8 cellular contexts compared by ENCODE assay signal in genomic region chr1:110765640-110766335, GRCh38.
DNase-seq lines count a peak whose midpoint lies in the region; ATAC-seq, FAIRE-seq and TF ChIP-seq lines count a peak whose summit lies in the region.

No MANE protein-coding gene starts in this region.

- TF ChIP-seq EP300 in upper lobe of left lung (IDR thresholded peaks at IDR 0.05), result no peak

- no peak overlapping the region for H3K9ac ChIP-seq in endocrine pancreas (ENCODE audit: control insufficient read depth, insufficient read depth, low read length)

- no peak overlapping the region for H3K4me3 ChIP-seq in WERI-Rb-1 (ENCODE audit: low read depth, low read length)
- H3K4me3 ChIP-seq in endocrine pancreas (ENCODE audit: control insufficient read depth, insufficient read depth, low read length), result peak overlapping the region; percentile 43
- no peak overlapping the region for H3K4me3 ChIP-seq in upper lobe of left lung

- FAIRE-seq in GM12892 (lab: Jason Lieb, UNC), result peak; percentile 94

- H3K4me1 ChIP-seq in endocrine pancreas (ENCODE audit: control insufficient read depth, insufficient read depth, low read length) (no peaks in the 10 kb centered on the region), upper lobe of left lung (peaks cover 0 to 4% (median 0%) of the 10 kb centered on the region in 4 donors)

- H3K27ac ChIP-seq in WERI-Rb-1 (no peak overlapping the region), upper lobe of left lung (no peak overlapping the region)

- TF ChIP-seq POLR2A in GM12892 (IDR thresholded peaks at IDR 0.05; ENCODE audit: low read depth, low read length), result no peak
- no peak for TF ChIP-seq POLR2A in upper lobe of left lung (IDR thresholded peaks at IDR 0.05)

- H3K9me3 ChIP-seq in WERI-Rb-1 (ENCODE audit: severe bottlenecking), result no peaks in the 10 kb centered on the region
- no peaks in the 10 kb centered on the region for H3K9me3 ChIP-seq in endocrine pancreas (ENCODE audit: control insufficient read depth, low read length)
- H3K9me3 ChIP-seq in upper lobe of left lung, result no peaks in the 10 kb centered on the region

- no peaks in the 10 kb centered on the region for H3K27me3 ChIP-seq in WERI-Rb-1 (ENCODE audit: insufficient read depth, low read depth, severe bottlenecking)
- H3K27me3 ChIP-seq in endocrine pancreas (ENCODE audit: control insufficient read depth, insufficient read depth, low read length), result no peaks in the 10 kb centered on the region
- H3K27me3 ChIP-seq in upper lobe of left lung, result no peaks in the 10 kb centered on the region

- peak; percentile 55 for DNase-seq in AG08396 (ENCODE audit: low spot score)
- no peak for DNase-seq in GM12892 (ENCODE audit: insufficient read length)
- peak; percentile 78 for DNase-seq in NCI-H2171 treated with DMSO at 0.1 percent for 48 hours (lab: John Stamatoyannopoulos, UW)
- no peak for DNase-seq in WERI-Rb-1
- DNase-seq in middle frontal gyrus (ENCODE audit: extremely low spot score, low spot score), result peak; percentile 68
- no peak for DNase-seq in upper lobe of left lung

- TF ChIP-seq CTCF in WERI-Rb-1 (IDR thresholded peaks at IDR 0.05; ENCODE audit: low read depth, low read length) (peak; percentile 72), upper lobe of left lung (IDR thresholded peaks at IDR 0.05) (peak; percentile 54 to 81 (median 70))

- no peaks in the 10 kb centered on the region for H3K36me3 ChIP-seq in WERI-Rb-1
- H3K36me3 ChIP-seq in endocrine pancreas (ENCODE audit: control insufficient read depth, insufficient read depth, low read length), result no peaks in the 10 kb centered on the region
- H3K36me3 ChIP-seq in upper lobe of left lung, result no peaks in the 10 kb centered on the region

- 16 to 19% methylated on average over 5 of the region's 5 CpGs for WGBS in upper lobe of left lung, 2 donors

- ATAC-seq in upper lobe of left lung (ENCODE audit: low FRiP score in 2 of 2), result peak in 1 of 2 donors; percentile 87
- ATAC-seq in HG03442 (IDR thresholded peaks at IDR 0.05; ENCODE audit: unreplicated experiment), result no peak

Comparison
In these comparisons a context has a peak if more than half of its experiments do, and no peak if none do; other contexts are left out.
1. DNase-seq: peak in AG08396 (single experiment), NCI-H2171 treated with DMSO at 0.1 percent for 48 hours (single experiment) and middle frontal gyrus (single experiment); none in GM12892 (single experiment), WERI-Rb-1 (single experiment) and upper lobe of left lung (0 of 2).